In the genomic region with DNA sequence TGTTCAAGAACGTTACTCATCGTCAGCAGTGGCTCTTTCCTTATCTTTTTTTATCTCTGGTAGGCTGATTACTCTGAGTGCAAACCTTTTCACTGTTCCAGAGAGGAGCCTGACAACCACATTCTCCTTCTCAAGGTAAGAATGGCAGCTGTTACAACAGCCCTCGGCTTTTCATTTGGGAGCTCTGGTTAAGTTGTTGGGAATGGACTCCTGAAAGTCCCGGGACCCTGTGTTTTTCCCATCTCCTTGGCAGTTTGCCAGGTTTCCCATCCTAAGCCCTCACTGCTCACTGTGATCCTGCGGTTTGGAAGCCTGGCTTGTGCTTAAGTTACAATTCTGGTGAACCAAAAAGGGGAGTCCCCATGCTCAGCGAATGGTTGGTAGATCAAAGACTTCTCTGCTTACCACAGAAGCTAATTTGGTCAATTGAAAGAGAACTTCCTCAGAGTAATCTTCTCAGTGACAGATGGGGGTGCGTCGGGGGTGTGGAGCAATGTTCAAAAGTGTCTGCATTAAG, we compare ENCODE assay signal across 8 cellular contexts.
DNase-seq lines count a peak whose midpoint lies in the region; ATAC-seq and TF ChIP-seq lines count a peak whose summit lies in the region.

No MANE protein-coding gene starts in this region.

- ATAC-seq in GM19455 (IDR thresholded peaks at IDR 0.05; ENCODE audit: unreplicated experiment) = peak; percentile 95
- peak; percentile 92 for ATAC-seq in HG03457 (IDR thresholded peaks at IDR 0.05; ENCODE audit: unreplicated experiment)
- peak; percentile 94 for ATAC-seq in activated CD8-positive, alpha-beta T cell treated with anti-CD3 and anti-CD28 coated beads, Interleukin-2, amount 10 ng/mL, durations not matched to agents 7 days and 5 days
- no peak for ATAC-seq in heart right ventricle

- H3K27me3 Mint-ChIP-seq in CD8-positive, alpha-beta memory T cell = peaks cover 9 to 17% of the 10 kb centered on the region in 2 donors
- peaks cover 62% of the 10 kb centered on the region for H3K27me3 Mint-ChIP-seq in activated CD8-positive, alpha-beta T cell treated with anti-CD3 and anti-CD28 coated beads, Interleukin-2, amount 10 ng/mL, durations not matched to agents 7 days and 5 days (ENCODE audit: low read depth)

- peaks cover 5 to 16% (median 15%) of the 10 kb centered on the region in 3 donors for H3K4me1 Mint-ChIP-seq in CD8-positive, alpha-beta memory T cell
- peaks cover 19% of the 10 kb centered on the region for H3K4me1 Mint-ChIP-seq in activated CD8-positive, alpha-beta T cell treated with anti-CD3 and anti-CD28 coated beads, Interleukin-2, amount 10 ng/mL, durations not matched to agents 7 days and 5 days (ENCODE audit: low read depth)

- DNase-seq in CD8-positive, alpha-beta memory T cell = peak in 3 of 5 donors; percentile 19 to 74 (median 43)
- DNase-seq in activated CD8-positive, alpha-beta T cell treated with anti-CD3 and anti-CD28 coated beads, Interleukin-2, amount 10 ng/mL, durations not matched to agents 7 days and 5 days = peak; percentile 50
- peak; percentile 3 for DNase-seq in stimulated activated CD4-positive, alpha-beta T cell treated with anti-CD3 and anti-CD28 coated beads, Interleukin-4, amount 100 ng/mL, for 1 hour
- DNase-seq in heart right ventricle (no peak), dermis blood vessel endothelial cell (no peak), HEK293T (ENCODE audit: extremely low spot score) (no peak)

- intact Hi-C loops in heart right ventricle (cut with DNase I) = no loop called here

- CTCF ChIA-PET in CD8-positive, alpha-beta memory T cell (lab: Charles Lee) = no interaction called here
- CTCF ChIA-PET in activated CD8-positive, alpha-beta T cell treated with anti-CD3 and anti-CD28 coated beads, Interleukin-2, amount 10 ng/mL, durations not matched to agents 7 days and 5 days (lab: Charles Lee) = no interaction called here
- CTCF ChIA-PET in HEK293T (lab: Yijun Ruan, JAX) = no interaction called here

- H3K36me3 ChIP-seq in CD8-positive, alpha-beta memory T cell (ENCODE audit: insufficient read depth, low read length) = no peaks in the 10 kb centered on the region
- no peaks in the 10 kb centered on the region for H3K36me3 ChIP-seq in heart right ventricle

- peaks cover 4% of the 10 kb centered on the region for H3K4me1 ChIP-seq in CD8-positive, alpha-beta memory T cell (ENCODE audit: insufficient read depth, low read length)
- H3K4me1 ChIP-seq in heart right ventricle = peaks cover 0 to 15% (median 0%) of the 10 kb centered on the region in 9 donors

- no peak overlapping the region for H3K27ac ChIP-seq in CD8-positive, alpha-beta memory T cell (ENCODE audit: low read depth, low read length)
- no peak overlapping the region for H3K27ac ChIP-seq in heart right ventricle

- peak overlapping the region in 1 of 8 donors; percentile 68 for H3K27ac Mint-ChIP-seq in CD8-positive, alpha-beta memory T cell
- no peak overlapping the region for H3K27ac Mint-ChIP-seq in activated CD8-positive, alpha-beta T cell treated with anti-CD3 and anti-CD28 coated beads, Interleukin-2, amount 10 ng/mL, durations not matched to agents 7 days and 5 days

- WGBS in heart right ventricle, 2 donors = 47 to 48% methylated on average over 8 of the region's 8 CpGs

- H3K9me3 ChIP-seq in CD8-positive, alpha-beta memory T cell (ENCODE audit: low read length) = no peaks in the 10 kb centered on the region
- H3K9me3 ChIP-seq in heart right ventricle = no peaks in the 10 kb centered on the region

- POLR2A ChIA-PET in CD8-positive, alpha-beta memory T cell (lab: Charles Lee) = no interaction called here
- POLR2A ChIA-PET in activated CD8-positive, alpha-beta T cell treated with anti-CD3 and anti-CD28 coated beads, Interleukin-2, amount 10 ng/mL, durations not matched to agents 7 days and 5 days (lab: Charles Lee) = no interaction called here
- POLR2A ChIA-PET in HEK293T (lab: Yijun Ruan, JAX) = no interaction called here

- H3K4me3 ChIP-seq in CD8-positive, alpha-beta memory T cell (ENCODE audit: low read length) = no peak overlapping the region
- H3K4me3 ChIP-seq in heart right ventricle = no peak overlapping the region

- no peaks in the 10 kb centered on the region for H3K36me3 Mint-ChIP-seq in CD8-positive, alpha-beta memory T cell
- H3K36me3 Mint-ChIP-seq in activated CD8-positive, alpha-beta T cell treated with anti-CD3 and anti-CD28 coated beads, Interleukin-2, amount 10 ng/mL, durations not matched to agents 7 days and 5 days (ENCODE audit: low read depth) = no peaks in the 10 kb centered on the region

- H3K4me3 Mint-ChIP-seq in CD8-positive, alpha-beta memory T cell = no peak overlapping the region
- H3K4me3 Mint-ChIP-seq in activated CD8-positive, alpha-beta T cell treated with anti-CD3 and anti-CD28 coated beads, Interleukin-2, amount 10 ng/mL, durations not matched to agents 7 days and 5 days = no peak overlapping the region

- no peaks in the 10 kb centered on the region for H3K27me3 ChIP-seq in CD8-positive, alpha-beta memory T cell (ENCODE audit: insufficient read depth, low read length, poor library complexity, severe bottlenecking)
- H3K27me3 ChIP-seq in heart right ventricle = peaks cover 0 to 11% (median 0%) of the 10 kb centered on the region in 7 donors

- TF ChIP-seq CTCF in heart right ventricle (IDR thresholded peaks at IDR 0.05) = no peak

- peaks cover 0 to 5% (median 0%) of the 10 kb centered on the region in 5 donors for H3K9me3 Mint-ChIP-seq in CD8-positive, alpha-beta memory T cell
- no peaks in the 10 kb centered on the region for H3K9me3 Mint-ChIP-seq in activated CD8-positive, alpha-beta T cell treated with anti-CD3 and anti-CD28 coated beads, Interleukin-2, amount 10 ng/mL, durations not matched to agents 7 days and 5 days (ENCODE audit: insufficient read depth)

TF ChIP-seq in HEK293T, 16 proteins besides CTCF, POLR2A, EP300 and RAD21:
- TF ChIP-seq FOXK2 (IDR thresholded peaks at IDR 0.05) (no peak), ELF4 (IDR thresholded peaks at IDR 0.05) (no peak), TARDBP (IDR thresholded peaks at IDR 0.05) (no peak), HDGF (IDR thresholded peaks at IDR 0.05; ENCODE audit: borderline replicate concordance) (no peak), CTBP1 (IDR thresholded peaks at IDR 0.05; ENCODE audit: borderline replicate concordance) (no peak), ARNT (IDR thresholded peaks at IDR 0.05) (no peak), NFRKB (IDR thresholded peaks at IDR 0.05) (no peak), BHLHE40 (IDR thresholded peaks at IDR 0.05; ENCODE audit: borderline replicate concordance) (no peak), FOXA1 (IDR thresholded peaks at IDR 0.05) (no peak), LEF1 (IDR thresholded peaks at IDR 0.05; ENCODE audit: borderline replicate concordance) (no peak), ZNF384 (IDR thresholded peaks at IDR 0.05) (no peak), SP1 (IDR thresholded peaks at IDR 0.05) (no peak)

Comparison
In these comparisons a context has a peak if more than half of its experiments do, and no peak if none do; other contexts are left out.
1. DNase-seq: peak in CD8-positive, alpha-beta memory T cell (3 of 5), activated CD8-positive, alpha-beta T cell treated with anti-CD3 and anti-CD28 coated beads, Interleukin-2, amount 10 ng/mL, durations not matched to agents 7 days and 5 days (single experiment) and stimulated activated CD4-positive, alpha-beta T cell treated with anti-CD3 and anti-CD28 coated beads, Interleukin-4, amount 100 ng/mL, for 1 hour (single experiment); none in heart right ventricle (0 of 2), dermis blood vessel endothelial cell (single experiment) and HEK293T (single experiment).
2. ATAC-seq: peak in GM19455 (single experiment), HG03457 (single experiment) and activated CD8-positive, alpha-beta T cell treated with anti-CD3 and anti-CD28 coated beads, Interleukin-2, amount 10 ng/mL, durations not matched to agents 7 days and 5 days (single experiment); none in heart right ventricle (0 of 8).